8 cellular contexts compared by ENCODE assay signal in genomic region chr9:130310456-130310855, GRCh38. TPM values are rescaled to one million over a fixed set of nuclear protein-coding genes. Genes with fewer than 3 reads are reported as not detected.
"Had no signal": no experiment of that assay in that cellular context is flagged by ENCODE, and none has a peak within 500 bp of the region (broad histone marks: within the 10 kb centered on the region; RNA-seq: fewer than 3 reads in every experiment).

No MANE protein-coding gene starts in this region.

- H3K36me3 ChIP-seq: HAP-1 had no signal

- H3K27ac Mint-ChIP-seq: IgD-negative memory B cell had no signal

- H3K27ac ChIP-seq: GM23248, HL-60 had no signal

- H3K9me3 ChIP-seq: HAP-1 had no signal

- DNase-seq: GM23248, GOT3, H7 had no signal

- H3K4me3 ChIP-seq: GM23248, HAP-1 had no signal

- H3K9ac ChIP-seq: GM23248 had no signal

- H3K36me3 Mint-ChIP-seq: IgD-negative memory B cell had no signal

- ATAC-seq: HCT116, HepG2 had no signal

- H2AFZ ChIP-seq: GM23248 had no signal

- H3K4me1 ChIP-seq: HAP-1 had no signal

RNA-seq across cellular contexts. Expression of gene HMCN2, which starts 44.9 kb away (rescaled TPM):
- total RNA-seq: GM23248 had no signal
- polyA plus RNA-seq: GM23248, HepG2, IgD-negative memory B cell had no signal
